In genomic region chr11:4441500-4441899, GRCh38 we compare ENCODE assay signal across 25 cellular contexts. TPM values are rescaled to one million over a fixed set of nuclear protein-coding genes. Genes with fewer than 3 reads are reported as not detected.
A peak's percentile ranks its signal among the peaks of the same experiment; 100 is the strongest.
DNase-seq lines count a peak whose midpoint lies in the region; ATAC-seq and TF ChIP-seq lines count a peak whose summit lies in the region.
"Had no signal": no experiment of that assay in that cellular context is flagged by ENCODE, and none has a peak within 500 bp of the region (broad histone marks: within the 10 kb centered on the region; RNA-seq: fewer than 3 reads in every experiment).

No MANE protein-coding gene starts in this region.

- ATAC-seq in left cardiac atrium: no peak
- no peak for ATAC-seq in HG03565 (IDR thresholded peaks at IDR 0.05; ENCODE audit: unreplicated experiment)
- ATAC-seq: HCT116, Panc1, T-helper 17 cell had no signal

- no peak overlapping the region for H3K4ac ChIP-seq in trophoblast cell (ENCODE audit: low read depth, low read length)

- H3K9me3 ChIP-seq in trophoblast cell (ENCODE audit: insufficient read depth, low read depth, low read length): no peaks in the 10 kb centered on the region
- H3K9me3 ChIP-seq: BLaER1, MG63, SJSA1 had no signal

- H2BK120ac ChIP-seq in trophoblast cell (ENCODE audit: insufficient read depth, low read length, poor library complexity): no peak overlapping the region

- no CpG with 5 or more reads among the region's 3 CpGs for WGBS in trophoblast cell (ENCODE audit: extremely low coverage, insufficient coverage, insufficient read length)

- no peaks in the 10 kb centered on the region for H3K79me2 ChIP-seq in trophoblast cell (ENCODE audit: control insufficient read depth, insufficient read depth, low read length, poor library complexity)

- H4K8ac ChIP-seq in trophoblast cell (ENCODE audit: low read depth, low read length): no peak overlapping the region

- H3K36me3 ChIP-seq in trophoblast cell (ENCODE audit: control insufficient read depth in 1 of 2, insufficient read depth in 2 of 2, low read length in 2 of 2): no peaks in the 10 kb centered on the region
- H3K36me3 ChIP-seq: BLaER1, MG63, SJSA1 had no signal

- no peak overlapping the region for H2BK12ac ChIP-seq in trophoblast cell (ENCODE audit: low read length)

- no peaks in the 10 kb centered on the region for H3K79me1 ChIP-seq in trophoblast cell (ENCODE audit: low read length)

- no peaks in the 10 kb centered on the region for H3K36me3 Mint-ChIP-seq in type B pancreatic cell
- H3K36me3 Mint-ChIP-seq: CD8-positive, alpha-beta memory T cell had no signal

- no peak overlapping the region for H4K12ac ChIP-seq in trophoblast cell (ENCODE audit: low read depth, low read length)

- no peaks in the 10 kb centered on the region for H3K4me1 ChIP-seq in trophoblast cell (ENCODE audit: control insufficient read depth in 1 of 2, insufficient read depth in 2 of 2, low read length in 2 of 2)
- H3K4me1 ChIP-seq: BLaER1, SJSA1 had no signal

- TF ChIP-seq POLR2A in NB4 (IDR thresholded peaks at IDR 0.05; ENCODE audit: extremely low read depth, insufficient read length): no peak

- H3K4me1 Mint-ChIP-seq in type B pancreatic cell (ENCODE audit: unreplicated experiment): no peaks in the 10 kb centered on the region
- H3K4me1 Mint-ChIP-seq: CD8-positive, alpha-beta memory T cell; T-helper 17 cell had no signal

- H3K9me3 Mint-ChIP-seq in type B pancreatic cell: peaks cover 4% of the 10 kb centered on the region

- no peak overlapping the region for H3K23ac ChIP-seq in trophoblast cell (ENCODE audit: low read length)

- no peak overlapping the region for H2AK5ac ChIP-seq in trophoblast cell (ENCODE audit: low read length)

- no peak overlapping the region for H2BK5ac ChIP-seq in trophoblast cell (ENCODE audit: low read depth, low read length, poor library complexity)

- H3K27ac ChIP-seq in HL-60 (replicated peaks): peak overlapping the region; percentile 74
- no peak overlapping the region for H3K27ac ChIP-seq in trophoblast cell (ENCODE audit: low read depth, low read length)
- H3K27ac ChIP-seq: BLaER1, SJSA1 had no signal

- H3K9ac ChIP-seq in trophoblast cell (ENCODE audit: low read length): no peak overlapping the region
- H3K9ac ChIP-seq: BLaER1 had no signal

- no peak overlapping the region for H4K91ac ChIP-seq in trophoblast cell (ENCODE audit: low read depth, low read length)

- H3K14ac ChIP-seq in trophoblast cell (ENCODE audit: low read length): no peak overlapping the region

- no peak overlapping the region for H3K4me3 Mint-ChIP-seq in type B pancreatic cell
- H3K4me3 Mint-ChIP-seq: CD8-positive, alpha-beta memory T cell; T-helper 17 cell had no signal

- peak; percentile 86 to 91 for DNase-seq in HL-60 (ENCODE audit: low read depth in 1 of 2, low spot score in 1 of 2)
- peak; percentile 90 for DNase-seq in NB4 (ENCODE audit: low read depth)
- peak; percentile 89 for DNase-seq in SIG-M5 treated with dmso at 0.1 percent for 504 hours (lab: John Stamatoyannopoulos, UW; ENCODE audit: unreplicated experiment)
- no peak for DNase-seq in type B pancreatic cell (ENCODE audit: extremely low spot score, unreplicated experiment)
- DNase-seq in left cardiac atrium: no peak
- no peak for DNase-seq in trophoblast cell
- DNase-seq: Calu3; CD8-positive, alpha-beta memory T cell; DMS153; IMR-90; MG63; NCI-H1105 treated with DMSO at 0.1 percent for 48 hours; NCI-H2081; NCI-H2171 treated with DMSO at 0.1 percent for 48 hours; NCI-H524 treated with DMSO at 0.1 percent for 48 hours; NCI-H82; SW 1271; T-helper 17 cell had no signal

- H3K18ac ChIP-seq in trophoblast cell (ENCODE audit: low read length): no peak overlapping the region

- H3K4me2 ChIP-seq in trophoblast cell (ENCODE audit: low read length): no peak overlapping the region
- H3K4me2 ChIP-seq: BLaER1 had no signal

- no peaks in the 10 kb centered on the region for H3K27me3 ChIP-seq in HL-60 (ENCODE audit: insufficient read depth, poor library complexity, severe bottlenecking)
- no peaks in the 10 kb centered on the region for H3K27me3 ChIP-seq in trophoblast cell (ENCODE audit: insufficient read depth, low read length)
- H3K27me3 ChIP-seq: BLaER1, MG63 had no signal

- intact Hi-C loops in left cardiac atrium (cut with DNase I): no loop called here

- peaks cover 3% of the 10 kb centered on the region for H3K27me3 Mint-ChIP-seq in type B pancreatic cell

- H3K4me3 ChIP-seq in HL-60 (replicated peaks; ENCODE audit: insufficient read depth, low read length) (no peak overlapping the region), NB4 (ENCODE audit: low read depth, low read length) (no peak overlapping the region), trophoblast cell (ENCODE audit: low read depth, low read length) (no peak overlapping the region)
- H3K4me3 ChIP-seq: BLaER1, MG63, SJSA1 had no signal

- no peak for TF ChIP-seq CTCF in HL-60 (IDR thresholded peaks at IDR 0.05; ENCODE audit: insufficient read depth, low read length)
- no peak for TF ChIP-seq CTCF in NB4 (IDR thresholded peaks at IDR 0.05; ENCODE audit: low read depth, low read length)
- no peak for TF ChIP-seq CTCF in type B pancreatic cell (conservative IDR thresholded peaks at IDR 0.05)

- no peak overlapping the region for H2AFZ ChIP-seq in trophoblast cell (ENCODE audit: insufficient read depth, low read length, poor library complexity)

- no peak overlapping the region for H3K27ac Mint-ChIP-seq in type B pancreatic cell
- H3K27ac Mint-ChIP-seq: CD8-positive, alpha-beta memory T cell; T-helper 17 cell had no signal

RNA-seq across cellular contexts. Expression of gene OR52K2, which starts 7.6 kb away (rescaled TPM):
- not detected in 2 replicates for total RNA-seq in type B pancreatic cell (ENCODE audit: low replicate concordance)
- not detected for total RNA-seq in left cardiac atrium
- polyA plus RNA-seq in trophoblast cell (2013): not detected in 2 replicates
- total RNA-seq: Calu3; CD8-positive, alpha-beta memory T cell; G401; H1; IMR-90; SJSA1; T-helper 17 cell had no signal
- polyA plus RNA-seq: CD8-positive, alpha-beta memory T cell; H1; IMR-90 had no signal

RNA-seq across cellular contexts. Expression of gene OR52K1, which starts 40.9 kb away (rescaled TPM):
- total RNA-seq in type B pancreatic cell (ENCODE audit: low replicate concordance): not detected in 2 replicates
- total RNA-seq in left cardiac atrium: not detected
- not detected in 2 replicates for polyA plus RNA-seq in trophoblast cell (2013)
- total RNA-seq: Calu3; CD8-positive, alpha-beta memory T cell; G401; H1; IMR-90; SJSA1; T-helper 17 cell had no signal
- polyA plus RNA-seq: CD8-positive, alpha-beta memory T cell; H1; IMR-90 had no signal

RNA-seq across cellular contexts. Expression of gene TRIM21, which starts 48.0 kb away (rescaled TPM):
- 18.4 and 31.1 TPM in 2 replicates for total RNA-seq in type B pancreatic cell (ENCODE audit: low replicate concordance)
- total RNA-seq in left cardiac atrium: 10 to 100 TPM in 1 of 2 donors, 1 to 10 TPM in 1; 9.7 to 11.0 TPM
- polyA plus RNA-seq in trophoblast cell (2013): 20.4 and 20.6 TPM in 2 replicates

Comparison
In these comparisons a context has a peak if more than half of its experiments do, and no peak if none do; other contexts are left out.
1. DNase-seq: peak in HL-60 (2 of 2), NB4 (single experiment) and SIG-M5 treated with dmso at 0.1 percent for 504 hours (single experiment); none in type B pancreatic cell (single experiment), left cardiac atrium (single experiment) and trophoblast cell (0 of 2).